Comparison of ENCODE assay signal across 1 cellular context in the genomic region with DNA sequence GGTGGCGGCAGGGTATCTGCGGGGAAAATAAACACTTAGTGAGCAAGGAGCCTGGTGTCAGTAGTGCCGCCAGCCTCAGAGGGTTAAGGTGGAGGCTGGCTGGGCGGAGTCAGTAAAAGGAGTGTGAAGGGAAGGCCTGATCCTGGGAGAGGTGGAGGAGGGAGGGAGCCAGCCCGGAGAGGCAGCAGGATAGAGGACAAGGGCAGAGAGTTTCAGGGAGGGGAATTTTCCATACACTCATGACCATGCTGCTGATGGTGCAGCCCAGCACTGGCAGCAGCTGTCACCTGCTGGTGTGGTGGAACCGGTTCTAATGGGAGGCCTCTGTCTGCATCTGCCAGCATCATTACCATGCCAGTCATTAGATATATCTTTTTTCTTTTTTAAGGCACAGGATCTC.
TF ChIP-seq lines count a peak whose summit lies in the region.

No MANE protein-coding gene starts in this region.

TF ChIP-seq in WTC11, 78 proteins besides CTCF, POLR2A, EP300 and RAD21:
- TF ChIP-seq, protein P1, sequence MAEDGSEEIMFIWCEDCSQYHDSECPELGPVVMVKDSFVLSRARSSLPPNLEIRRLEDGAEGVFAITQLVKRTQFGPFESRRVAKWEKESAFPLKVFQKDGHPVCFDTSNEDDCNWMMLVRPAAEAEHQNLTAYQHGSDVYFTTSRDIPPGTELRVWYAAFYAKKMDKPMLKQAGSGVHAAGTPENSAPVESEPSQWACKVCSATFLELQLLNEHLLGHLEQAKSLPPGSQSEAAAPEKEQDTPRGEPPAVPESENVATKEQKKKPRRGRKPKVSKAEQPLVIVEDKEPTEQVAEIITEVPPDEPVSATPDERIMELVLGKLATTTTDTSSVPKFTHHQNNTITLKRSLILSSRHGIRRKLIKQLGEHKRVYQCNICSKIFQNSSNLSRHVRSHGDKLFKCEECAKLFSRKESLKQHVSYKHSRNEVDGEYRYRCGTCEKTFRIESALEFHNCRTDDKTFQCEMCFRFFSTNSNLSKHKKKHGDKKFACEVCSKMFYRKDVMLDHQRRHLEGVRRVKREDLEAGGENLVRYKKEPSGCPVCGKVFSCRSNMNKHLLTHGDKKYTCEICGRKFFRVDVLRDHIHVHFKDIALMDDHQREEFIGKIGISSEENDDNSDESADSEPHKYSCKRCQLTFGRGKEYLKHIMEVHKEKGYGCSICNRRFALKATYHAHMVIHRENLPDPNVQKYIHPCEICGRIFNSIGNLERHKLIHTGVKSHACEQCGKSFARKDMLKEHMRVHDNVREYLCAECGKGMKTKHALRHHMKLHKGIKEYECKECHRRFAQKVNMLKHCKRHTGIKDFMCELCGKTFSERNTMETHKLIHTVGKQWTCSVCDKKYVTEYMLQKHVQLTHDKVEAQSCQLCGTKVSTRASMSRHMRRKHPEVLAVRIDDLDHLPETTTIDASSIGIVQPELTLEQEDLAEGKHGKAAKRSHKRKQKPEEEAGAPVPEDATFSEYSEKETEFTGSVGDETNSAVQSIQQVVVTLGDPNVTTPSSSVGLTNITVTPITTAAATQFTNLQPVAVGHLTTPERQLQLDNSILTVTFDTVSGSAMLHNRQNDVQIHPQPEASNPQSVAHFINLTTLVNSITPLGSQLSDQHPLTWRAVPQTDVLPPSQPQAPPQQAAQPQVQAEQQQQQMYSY (CRISPR knock-in tag; IDR thresholded peaks at IDR 0.05), result no peak
- no peak for TF ChIP-seq OVOL2 (CRISPR knock-in tag; IDR thresholded peaks at IDR 0.05; ENCODE audit: borderline replicate concordance)
- TF ChIP-seq ETV6 (CRISPR knock-in tag; IDR thresholded peaks at IDR 0.05), result no peak
- TF ChIP-seq, protein P2, sequence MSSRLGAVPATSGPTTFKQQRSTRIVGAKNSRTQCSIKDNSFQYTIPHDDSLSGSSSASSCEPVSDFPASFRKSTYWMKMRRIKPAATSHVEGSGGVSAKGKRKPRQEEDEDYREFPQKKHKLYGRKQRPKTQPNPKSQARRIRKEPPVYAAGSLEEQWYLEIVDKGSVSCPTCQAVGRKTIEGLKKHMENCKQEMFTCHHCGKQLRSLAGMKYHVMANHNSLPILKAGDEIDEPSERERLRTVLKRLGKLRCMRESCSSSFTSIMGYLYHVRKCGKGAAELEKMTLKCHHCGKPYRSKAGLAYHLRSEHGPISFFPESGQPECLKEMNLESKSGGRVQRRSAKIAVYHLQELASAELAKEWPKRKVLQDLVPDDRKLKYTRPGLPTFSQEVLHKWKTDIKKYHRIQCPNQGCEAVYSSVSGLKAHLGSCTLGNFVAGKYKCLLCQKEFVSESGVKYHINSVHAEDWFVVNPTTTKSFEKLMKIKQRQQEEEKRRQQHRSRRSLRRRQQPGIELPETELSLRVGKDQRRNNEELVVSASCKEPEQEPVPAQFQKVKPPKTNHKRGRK (CRISPR knock-in tag; IDR thresholded peaks at IDR 0.05; ENCODE audit: borderline replicate concordance), result no peak
- TF ChIP-seq, protein P3, sequence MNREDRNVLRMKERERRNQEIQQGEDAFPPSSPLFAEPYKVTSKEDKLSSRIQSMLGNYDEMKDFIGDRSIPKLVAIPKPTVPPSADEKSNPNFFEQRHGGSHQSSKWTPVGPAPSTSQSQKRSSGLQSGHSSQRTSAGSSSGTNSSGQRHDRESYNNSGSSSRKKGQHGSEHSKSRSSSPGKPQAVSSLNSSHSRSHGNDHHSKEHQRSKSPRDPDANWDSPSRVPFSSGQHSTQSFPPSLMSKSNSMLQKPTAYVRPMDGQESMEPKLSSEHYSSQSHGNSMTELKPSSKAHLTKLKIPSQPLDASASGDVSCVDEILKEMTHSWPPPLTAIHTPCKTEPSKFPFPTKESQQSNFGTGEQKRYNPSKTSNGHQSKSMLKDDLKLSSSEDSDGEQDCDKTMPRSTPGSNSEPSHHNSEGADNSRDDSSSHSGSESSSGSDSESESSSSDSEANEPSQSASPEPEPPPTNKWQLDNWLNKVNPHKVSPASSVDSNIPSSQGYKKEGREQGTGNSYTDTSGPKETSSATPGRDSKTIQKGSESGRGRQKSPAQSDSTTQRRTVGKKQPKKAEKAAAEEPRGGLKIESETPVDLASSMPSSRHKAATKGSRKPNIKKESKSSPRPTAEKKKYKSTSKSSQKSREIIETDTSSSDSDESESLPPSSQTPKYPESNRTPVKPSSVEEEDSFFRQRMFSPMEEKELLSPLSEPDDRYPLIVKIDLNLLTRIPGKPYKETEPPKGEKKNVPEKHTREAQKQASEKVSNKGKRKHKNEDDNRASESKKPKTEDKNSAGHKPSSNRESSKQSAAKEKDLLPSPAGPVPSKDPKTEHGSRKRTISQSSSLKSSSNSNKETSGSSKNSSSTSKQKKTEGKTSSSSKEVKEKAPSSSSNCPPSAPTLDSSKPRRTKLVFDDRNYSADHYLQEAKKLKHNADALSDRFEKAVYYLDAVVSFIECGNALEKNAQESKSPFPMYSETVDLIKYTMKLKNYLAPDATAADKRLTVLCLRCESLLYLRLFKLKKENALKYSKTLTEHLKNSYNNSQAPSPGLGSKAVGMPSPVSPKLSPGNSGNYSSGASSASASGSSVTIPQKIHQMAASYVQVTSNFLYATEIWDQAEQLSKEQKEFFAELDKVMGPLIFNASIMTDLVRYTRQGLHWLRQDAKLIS (CRISPR knock-in tag; IDR thresholded peaks at IDR 0.05; ENCODE audit: borderline replicate concordance), result no peak
- TF ChIP-seq MXD4 (CRISPR knock-in tag; IDR thresholded peaks at IDR 0.05; ENCODE audit: borderline replicate concordance), result no peak
- TF ChIP-seq, protein P4, sequence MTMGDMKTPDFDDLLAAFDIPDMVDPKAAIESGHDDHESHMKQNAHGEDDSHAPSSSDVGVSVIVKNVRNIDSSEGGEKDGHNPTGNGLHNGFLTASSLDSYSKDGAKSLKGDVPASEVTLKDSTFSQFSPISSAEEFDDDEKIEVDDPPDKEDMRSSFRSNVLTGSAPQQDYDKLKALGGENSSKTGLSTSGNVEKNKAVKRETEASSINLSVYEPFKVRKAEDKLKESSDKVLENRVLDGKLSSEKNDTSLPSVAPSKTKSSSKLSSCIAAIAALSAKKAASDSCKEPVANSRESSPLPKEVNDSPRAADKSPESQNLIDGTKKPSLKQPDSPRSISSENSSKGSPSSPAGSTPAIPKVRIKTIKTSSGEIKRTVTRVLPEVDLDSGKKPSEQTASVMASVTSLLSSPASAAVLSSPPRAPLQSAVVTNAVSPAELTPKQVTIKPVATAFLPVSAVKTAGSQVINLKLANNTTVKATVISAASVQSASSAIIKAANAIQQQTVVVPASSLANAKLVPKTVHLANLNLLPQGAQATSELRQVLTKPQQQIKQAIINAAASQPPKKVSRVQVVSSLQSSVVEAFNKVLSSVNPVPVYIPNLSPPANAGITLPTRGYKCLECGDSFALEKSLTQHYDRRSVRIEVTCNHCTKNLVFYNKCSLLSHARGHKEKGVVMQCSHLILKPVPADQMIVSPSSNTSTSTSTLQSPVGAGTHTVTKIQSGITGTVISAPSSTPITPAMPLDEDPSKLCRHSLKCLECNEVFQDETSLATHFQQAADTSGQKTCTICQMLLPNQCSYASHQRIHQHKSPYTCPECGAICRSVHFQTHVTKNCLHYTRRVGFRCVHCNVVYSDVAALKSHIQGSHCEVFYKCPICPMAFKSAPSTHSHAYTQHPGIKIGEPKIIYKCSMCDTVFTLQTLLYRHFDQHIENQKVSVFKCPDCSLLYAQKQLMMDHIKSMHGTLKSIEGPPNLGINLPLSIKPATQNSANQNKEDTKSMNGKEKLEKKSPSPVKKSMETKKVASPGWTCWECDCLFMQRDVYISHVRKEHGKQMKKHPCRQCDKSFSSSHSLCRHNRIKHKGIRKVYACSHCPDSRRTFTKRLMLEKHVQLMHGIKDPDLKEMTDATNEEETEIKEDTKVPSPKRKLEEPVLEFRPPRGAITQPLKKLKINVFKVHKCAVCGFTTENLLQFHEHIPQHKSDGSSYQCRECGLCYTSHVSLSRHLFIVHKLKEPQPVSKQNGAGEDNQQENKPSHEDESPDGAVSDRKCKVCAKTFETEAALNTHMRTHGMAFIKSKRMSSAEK (CRISPR knock-in tag; IDR thresholded peaks at IDR 0.05; ENCODE audit: borderline replicate concordance), result no peak
- no peak for TF ChIP-seq ZNF263 (CRISPR knock-in tag; IDR thresholded peaks at IDR 0.05; ENCODE audit: low read depth)
- TF ChIP-seq, protein P5, sequence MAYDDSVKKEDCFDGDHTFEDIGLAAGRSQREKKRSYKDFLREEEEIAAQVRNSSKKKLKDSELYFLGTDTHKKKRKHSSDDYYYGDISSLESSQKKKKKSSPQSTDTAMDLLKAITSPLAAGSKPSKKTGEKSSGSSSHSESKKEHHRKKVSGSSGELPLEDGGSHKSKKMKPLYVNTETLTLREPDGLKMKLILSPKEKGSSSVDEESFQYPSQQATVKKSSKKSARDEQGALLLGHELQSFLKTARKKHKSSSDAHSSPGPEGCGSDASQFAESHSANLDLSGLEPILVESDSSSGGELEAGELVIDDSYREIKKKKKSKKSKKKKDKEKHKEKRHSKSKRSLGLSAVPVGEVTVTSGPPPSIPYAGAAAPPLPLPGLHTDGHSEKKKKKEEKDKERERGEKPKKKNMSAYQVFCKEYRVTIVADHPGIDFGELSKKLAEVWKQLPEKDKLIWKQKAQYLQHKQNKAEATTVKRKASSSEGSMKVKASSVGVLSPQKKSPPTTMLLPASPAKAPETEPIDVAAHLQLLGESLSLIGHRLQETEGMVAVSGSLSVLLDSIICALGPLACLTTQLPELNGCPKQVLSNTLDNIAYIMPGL (CRISPR knock-in tag; IDR thresholded peaks at IDR 0.05), result no peak
- no peak for TF ChIP-seq TEAD4 (CRISPR knock-in tag; IDR thresholded peaks at IDR 0.05)
- no peak for TF ChIP-seq SMAD3 (CRISPR knock-in tag; IDR thresholded peaks at IDR 0.05; ENCODE audit: borderline replicate concordance)
- TF ChIP-seq RORB (CRISPR knock-in tag; IDR thresholded peaks at IDR 0.05), result no peak
- no peak for TF ChIP-seq FOXJ3 (CRISPR knock-in tag; IDR thresholded peaks at IDR 0.05; ENCODE audit: borderline replicate concordance)
